ENCODE assay signal across 20 cellular contexts in genomic region chr4:151532001-151532708, GRCh38.
"Had no signal": no experiment of that assay in that cellular context is flagged by ENCODE, and none has a peak within 500 bp of the region (broad histone marks: within the 10 kb centered on the region; RNA-seq: fewer than 3 reads in every experiment).

No MANE protein-coding gene starts in this region.

- H3K27ac ChIP-seq: colonic mucosa, heart left ventricle, right atrium auricular region, skin epidermis, tibial artery had no signal

- H3K9me3 Mint-ChIP-seq: activated CD8-positive, alpha-beta T cell treated with anti-CD3 and anti-CD28 coated beads for 36 hours; activated naive CD4-positive, alpha-beta T cell treated with anti-CD3 and anti-CD28 coated beads, Interleukin-2, amount 50 U/mL, for 72 hours; activated T-cell treated with anti-CD3 and anti-CD28 coated beads, Interleukin-2, amount 50 U/mL, for 4 hours; stimulated activated naive B cell treated with anti-CD40 and anti-IgM and Interleukin-4, amounts not matched to agents 10 μg/mL and 1 μg/mL and 100 μg/mL, for 72 hours had no signal

- DNase-seq: activated CD4-positive, alpha-beta T cell treated with anti-CD3 and anti-CD28 coated beads for 48 hours; activated CD8-positive, alpha-beta T cell treated with anti-CD3 and anti-CD28 coated beads for 36 hours; activated effector memory CD4-positive, alpha-beta T cell treated with anti-CD3 and anti-CD28 coated beads, Interleukin-2, amount 50 U/mL, for 16 hours; activated T-cell treated with anti-CD3 and anti-CD28 coated beads, Interleukin-2, amount 50 U/mL, for 4 hours; central memory CD4-positive, alpha-beta T cell; colonic mucosa; foreskin melanocyte; heart left ventricle; left colon; mammary epithelial cell; naive B cell; stimulated activated CD4-positive, alpha-beta T cell treated with anti-CD3 and anti-CD28 coated beads, Interleukin-15, amount 100 ng/mL, for 24 hours; stimulated activated CD4-positive, alpha-beta T cell treated with anti-CD3 and anti-CD28 coated beads, Interleukin-4, amount 100 ng/mL, for 1 hour; stimulated activated naive B cell treated with anti-CD40 and anti-IgM and Interleukin-4, amounts not matched to agents 10 μg/mL and 1 μg/mL and 100 μg/mL, for 72 hours; tibial artery; uterus had no signal

- H3K27me3 ChIP-seq: colonic mucosa, heart left ventricle, right atrium auricular region, tibial artery, uterus had no signal

- H3K27me3 Mint-ChIP-seq: brain had no signal

- H3K4me1 ChIP-seq: right atrium auricular region, tibial artery had no signal

- H3K9me3 ChIP-seq: colonic mucosa, heart left ventricle, right atrium auricular region, tibial artery, uterus had no signal

- H3K36me3 Mint-ChIP-seq: activated naive CD4-positive, alpha-beta T cell treated with anti-CD3 and anti-CD28 coated beads, Interleukin-2, amount 50 U/mL, for 72 hours; brain; naive B cell; stimulated activated naive B cell treated with anti-CD40 and anti-IgM and Interleukin-4, amounts not matched to agents 10 μg/mL and 1 μg/mL and 100 μg/mL, for 72 hours had no signal

- ATAC-seq: activated CD8-positive, alpha-beta T cell treated with anti-CD3 and anti-CD28 coated beads for 36 hours; activated naive CD4-positive, alpha-beta T cell treated with anti-CD3 and anti-CD28 coated beads, Interleukin-2, amount 50 U/mL, for 72 hours; activated T-cell treated with anti-CD3 and anti-CD28 coated beads, Interleukin-2, amount 50 U/mL, for 4 hours; heart left ventricle; left colon; stimulated activated naive B cell treated with anti-CD40 and anti-IgM and Interleukin-4, amounts not matched to agents 10 μg/mL and 1 μg/mL and 100 μg/mL, for 72 hours had no signal

- H3K4me1 Mint-ChIP-seq: naive B cell; stimulated activated naive B cell treated with anti-CD40 and anti-IgM and Interleukin-4, amounts not matched to agents 10 μg/mL and 1 μg/mL and 100 μg/mL, for 72 hours had no signal

- H3K4me3 Mint-ChIP-seq: activated CD8-positive, alpha-beta T cell treated with anti-CD3 and anti-CD28 coated beads for 36 hours; activated T-cell treated with anti-CD3 and anti-CD28 coated beads, Interleukin-2, amount 50 U/mL, for 4 hours; brain; naive B cell; stimulated activated naive B cell treated with anti-CD40 and anti-IgM and Interleukin-4, amounts not matched to agents 10 μg/mL and 1 μg/mL and 100 μg/mL, for 72 hours had no signal

- H3K36me3 ChIP-seq: colonic mucosa, heart left ventricle, right atrium auricular region, tibial artery, uterus had no signal

- H3K4me3 ChIP-seq: colonic mucosa, heart left ventricle, right atrium auricular region, skin epidermis, tibial artery, uterus had no signal

- H3K27ac Mint-ChIP-seq: activated CD8-positive, alpha-beta T cell treated with anti-CD3 and anti-CD28 coated beads for 36 hours; activated naive CD4-positive, alpha-beta T cell treated with anti-CD3 and anti-CD28 coated beads, Interleukin-2, amount 50 U/mL, for 72 hours; brain; naive B cell; stimulated activated naive B cell treated with anti-CD40 and anti-IgM and Interleukin-4, amounts not matched to agents 10 μg/mL and 1 μg/mL and 100 μg/mL, for 72 hours had no signal
